ENCODE assay signal across 9 cellular contexts in genomic region chr18:55328301-55328700, GRCh38.
DNase-seq lines count a peak whose midpoint lies in the region; ATAC-seq and TF ChIP-seq lines count a peak whose summit lies in the region.
"Had no signal": no experiment of that assay in that cellular context is flagged by ENCODE, and none has a peak within 500 bp of the region (broad histone marks: within the 10 kb centered on the region; RNA-seq: fewer than 3 reads in every experiment).

No MANE protein-coding gene starts in this region.

- 46 to 70% methylated on average over 4 of the region's 4 CpGs for whole genome bisulfite sequencing in tibial nerve, 2 donors

- peak; percentile 39 to 86 for TF ChIP-seq EP300 in tibial nerve (IDR thresholded peaks at IDR 0.05)

- no peak for TF ChIP-seq POLR2A in tibial nerve (IDR thresholded peaks at IDR 0.05)

- no peak for ATAC-seq in effector memory CD8-positive, alpha-beta T cell (replicated peaks)
- no peak for ATAC-seq in HG02981 (IDR thresholded peaks at IDR 0.05; ENCODE audit: unreplicated experiment)
- ATAC-seq: HCT116 had no signal

- peaks cover 5% of the 10 kb centered on the region in 2 donors for H3K27me3 Mint-ChIP-seq in effector memory CD8-positive, alpha-beta T cell

- no peak overlapping the region for H3K27ac Mint-ChIP-seq in effector memory CD8-positive, alpha-beta T cell

- intact Hi-C loops in ascending aorta (cut with DNase I) = loop anchor here (10.0 kb wide), 1 partner anchor 1316 kb away; no protein-coding TSS in a partner anchor

- no peaks in the 10 kb centered on the region for H3K4me1 Mint-ChIP-seq in effector memory CD8-positive, alpha-beta T cell (ENCODE audit: low read depth in 2 of 2)

- H3K27me3 ChIP-seq in ascending aorta (no peaks in the 10 kb centered on the region), tibial nerve (no peaks in the 10 kb centered on the region)

- peaks cover 0 to under 1% of the 10 kb centered on the region in 2 donors for H3K9me3 Mint-ChIP-seq in effector memory CD8-positive, alpha-beta T cell

- H3K4me3 ChIP-seq in ascending aorta (peak overlapping the region in 1 of 2 donors; percentile 6), tibial nerve (no peak overlapping the region)

- H3K36me3 Mint-ChIP-seq in effector memory CD8-positive, alpha-beta T cell (ENCODE audit: insufficient read depth) = no peaks in the 10 kb centered on the region

- H3K4me3 Mint-ChIP-seq in effector memory CD8-positive, alpha-beta T cell = no peak overlapping the region

- H3K27ac ChIP-seq in ascending aorta = peak overlapping the region; percentile 62 to 68
- H3K27ac ChIP-seq in tibial nerve = peak overlapping the region in 3 of 4 donors; percentile 50 to 71 (median 67)
- H3K27ac ChIP-seq: RWPE1 had no signal

- TF ChIP-seq CTCF in ascending aorta (IDR thresholded peaks at IDR 0.05) = no peak
- no peak for TF ChIP-seq CTCF in tibial nerve (IDR thresholded peaks at IDR 0.05)

- DNase-seq in HCEC 1CT (peak; percentile 14), ascending aorta (ENCODE audit: low spot score in 2 of 2) (no peak), hepatic stellate cell (ENCODE audit: low spot score) (peak; percentile 38), tibial nerve (ENCODE audit: low spot score in 2 of 2) (no peak), NCI-H446 (lab: John Stamatoyannopoulos, UW) (no peak)
- DNase-seq in effector memory CD8-positive, alpha-beta T cell = no peak

- H3K9me3 ChIP-seq in ascending aorta = no peaks in the 10 kb centered on the region
- no peaks in the 10 kb centered on the region for H3K9me3 ChIP-seq in tibial nerve

- no peaks in the 10 kb centered on the region for H3K36me3 ChIP-seq in ascending aorta
- no peaks in the 10 kb centered on the region for H3K36me3 ChIP-seq in tibial nerve

- peaks cover 4 to 24% of the 10 kb centered on the region in 2 donors for H3K4me1 ChIP-seq in ascending aorta
- H3K4me1 ChIP-seq in tibial nerve = peaks cover 0 to 24% (median 14%) of the 10 kb centered on the region in 4 donors

Comparison
In these comparisons a context has a peak if more than half of its experiments do, and no peak if none do; other contexts are left out.
1. DNase-seq: peak in HCEC 1CT (single experiment) and hepatic stellate cell (single experiment); none in ascending aorta (0 of 2), tibial nerve (0 of 2), effector memory CD8-positive, alpha-beta T cell (0 of 3) and NCI-H446 (0 of 2).